Comparison of ENCODE assay signal across 24 cellular contexts in the genomic region with DNA sequence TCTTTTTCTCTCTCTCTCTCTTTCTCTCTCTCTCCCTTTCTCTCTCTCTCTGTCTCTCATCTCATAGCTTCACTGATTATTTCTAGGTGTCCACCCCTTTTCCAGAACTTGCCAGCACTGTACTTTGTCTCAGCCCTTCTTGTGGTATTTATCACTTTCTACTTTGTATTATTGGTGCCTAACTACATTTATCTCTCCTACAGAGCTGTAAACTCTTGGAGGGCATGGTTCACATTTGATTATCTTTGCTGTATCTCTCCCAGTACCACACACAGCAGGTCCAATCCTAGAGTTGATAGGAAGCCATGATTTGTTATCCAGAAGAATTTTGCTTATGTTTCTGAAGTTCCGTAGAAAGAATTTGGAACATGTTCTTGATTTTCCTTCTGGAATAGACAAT. TPM values are rescaled to one million over a fixed set of nuclear protein-coding genes. Genes with fewer than 3 reads are reported as not detected.
DNase-seq lines count a peak whose midpoint lies in the region; ATAC-seq, FAIRE-seq and TF ChIP-seq lines count a peak whose summit lies in the region.
"Had no signal": no experiment of that assay in that cellular context is flagged by ENCODE, and none has a peak within 500 bp of the region (broad histone marks: within the 10 kb centered on the region; RNA-seq: fewer than 3 reads in every experiment).

No MANE protein-coding gene starts in this region.

- H3K27ac Mint-ChIP-seq in Caco-2 (ENCODE audit: unreplicated experiment), result peak overlapping the region; percentile 0
- H3K27ac Mint-ChIP-seq: B cell; CD4-positive, alpha-beta T cell; CD8-positive, alpha-beta T cell had no signal

- H3K4me3 ChIP-seq in Caco-2 (ENCODE audit: low read depth, low read length) (no peak overlapping the region), small intestine (ENCODE audit: low read depth in 1 of 2, low read length in 2 of 2) (no peak overlapping the region)
- H3K4me3 ChIP-seq: A549; BLaER1 treated with 17β-estradiol and CSF1 and Interleukin-3, amounts not matched to agents 10 nM and 100 nM; GM12878 had no signal

- intact Hi-C loops in Caco-2 (cut with micrococcal nuclease; ENCODE audit: unreplicated experiment) (no loop called here), left colon (cut with DNase I, micrococcal nuclease) (no loop called here)

- ATAC-seq in left colon (peak; percentile 66), HG03354 (IDR thresholded peaks at IDR 0.05; ENCODE audit: poor library complexity, severe bottlenecking, unreplicated experiment) (no peak), GM19467 (IDR thresholded peaks at IDR 0.05; ENCODE audit: unreplicated experiment) (no peak)
- ATAC-seq: A549; CD8-positive, alpha-beta T cell; GM12878 had no signal

- no peaks in the 10 kb centered on the region for H3K27me3 Mint-ChIP-seq in Caco-2 (ENCODE audit: insufficient read depth, unreplicated experiment)

- CTCF ChIA-PET in Caco-2 (lab: Charles Lee), result no interaction called here

- POLR2A ChIA-PET in Caco-2 (lab: Charles Lee), result no interaction called here

- H3K36me3 ChIP-seq in Caco-2 (ENCODE audit: control insufficient read depth, insufficient read depth, low read length) (no peaks in the 10 kb centered on the region), small intestine (ENCODE audit: control insufficient read depth in 2 of 2, insufficient read depth in 2 of 2, low read length in 2 of 2) (no peaks in the 10 kb centered on the region)
- H3K36me3 ChIP-seq: BLaER1 treated with 17β-estradiol and CSF1 and Interleukin-3, amounts not matched to agents 10 nM and 100 nM had no signal

- WGBS in small intestine, 3 donors, result 25 to 54% (median 27%) methylated on average over 1 of the region's 1 CpG

- no TSS peak for BruUV-seq in Caco-2 (replicated peaks; lab: Mats Ljungman, UMichigan)

- H3K9me3 ChIP-seq in Caco-2 (no peaks in the 10 kb centered on the region), small intestine (ENCODE audit: control insufficient read depth, low read depth) (no peaks in the 10 kb centered on the region)
- H3K9me3 ChIP-seq: A549 had no signal

- TF ChIP-seq CTCF in Caco-2 (IDR thresholded peaks at IDR 0.05; ENCODE audit: insufficient read depth in 1 of 2, low read depth in 1 of 2, low read length in 1 of 2, severe bottlenecking in 1 of 2, unreplicated experiment in 1 of 2), result no peak

- peaks cover 30% of the 10 kb centered on the region for H3K9me3 Mint-ChIP-seq in Caco-2 (ENCODE audit: unreplicated experiment)
- H3K9me3 Mint-ChIP-seq: CD4-positive, alpha-beta T cell; CD8-positive, alpha-beta T cell had no signal

- H3K27ac ChIP-seq in small intestine (ENCODE audit: low read depth in 1 of 2, low read length in 1 of 2), result no peak overlapping the region
- H3K27ac ChIP-seq: 22Rv1; A549; BLaER1 treated with 17β-estradiol and CSF1 and Interleukin-3, amounts not matched to agents 10 nM and 100 nM; C4-2B had no signal

- no peak overlapping the region for H3K4me3 Mint-ChIP-seq in Caco-2 (ENCODE audit: unreplicated experiment)
- H3K4me3 Mint-ChIP-seq: B cell; CD4-positive, alpha-beta T cell; CD8-positive, alpha-beta T cell had no signal

- H3K4me1 Mint-ChIP-seq in Caco-2 (ENCODE audit: low read depth, unreplicated experiment), result no peaks in the 10 kb centered on the region

- FAIRE-seq in small intestine (lab: Jason Lieb, UNC), result no peak
- FAIRE-seq: A549, GM12878, GM12892, GM18507 had no signal

- no peaks in the 10 kb centered on the region for H3K4me1 ChIP-seq in Caco-2
- peaks cover 4 to 12% of the 10 kb centered on the region in 2 donors for H3K4me1 ChIP-seq in small intestine (ENCODE audit: control insufficient read depth in 2 of 2, insufficient read depth in 1 of 2, low read depth in 1 of 2, low read length in 1 of 2)
- H3K4me1 ChIP-seq: A549; BLaER1 treated with 17β-estradiol and CSF1 and Interleukin-3, amounts not matched to agents 10 nM and 100 nM had no signal

- DNase-seq in Caco-2 (no peak), left colon (no peak), small intestine (peak; percentile 79)
- DNase-seq: AML-193; CD4-positive, alpha-beta T cell; CD8-positive, alpha-beta T cell; DMS 273 treated with DMSO at 0.1 percent for 48 hours; DMS153; DMS53; DMS79; DND-41; EL; GDM1 had no signal

- H3K36me3 Mint-ChIP-seq in Caco-2 (ENCODE audit: insufficient read depth, unreplicated experiment), result no peaks in the 10 kb centered on the region
- H3K36me3 Mint-ChIP-seq: CD8-positive, alpha-beta T cell had no signal

- H3K27me3 ChIP-seq in Caco-2 (replicated peaks; ENCODE audit: control insufficient read depth, insufficient read depth, low read length) (no peaks in the 10 kb centered on the region), small intestine (ENCODE audit: control insufficient read depth in 2 of 2, insufficient read depth in 2 of 2, low read length in 2 of 2) (peaks cover 0 to 2% of the 10 kb centered on the region in 2 donors)
- H3K27me3 ChIP-seq: BLaER1 treated with 17β-estradiol and CSF1 and Interleukin-3, amounts not matched to agents 10 nM and 100 nM had no signal

RNA-seq across cellular contexts. Expression of gene PRKG2, which starts 5.2 kb away (rescaled TPM):
- 3.2 and 5.6 TPM in 2 replicates for total RNA-seq in Caco-2 (2022)
- 10 to 100 TPM in 1 of 2 donors, 1 to 10 TPM in 1; 8.0 to 12.3 TPM for total RNA-seq in left colon
- polyA plus RNA-seq in small intestine, result 10 to 100 TPM in 2 of 3 donors, 1 to 10 TPM in 1; 2.1 to 21.6 (median 18.6) TPM
- total RNA-seq: G401, GM12878 had no signal
- polyA plus RNA-seq: GM12878 had no signal
